8 cellular contexts compared by ENCODE assay signal in the genomic region with DNA sequence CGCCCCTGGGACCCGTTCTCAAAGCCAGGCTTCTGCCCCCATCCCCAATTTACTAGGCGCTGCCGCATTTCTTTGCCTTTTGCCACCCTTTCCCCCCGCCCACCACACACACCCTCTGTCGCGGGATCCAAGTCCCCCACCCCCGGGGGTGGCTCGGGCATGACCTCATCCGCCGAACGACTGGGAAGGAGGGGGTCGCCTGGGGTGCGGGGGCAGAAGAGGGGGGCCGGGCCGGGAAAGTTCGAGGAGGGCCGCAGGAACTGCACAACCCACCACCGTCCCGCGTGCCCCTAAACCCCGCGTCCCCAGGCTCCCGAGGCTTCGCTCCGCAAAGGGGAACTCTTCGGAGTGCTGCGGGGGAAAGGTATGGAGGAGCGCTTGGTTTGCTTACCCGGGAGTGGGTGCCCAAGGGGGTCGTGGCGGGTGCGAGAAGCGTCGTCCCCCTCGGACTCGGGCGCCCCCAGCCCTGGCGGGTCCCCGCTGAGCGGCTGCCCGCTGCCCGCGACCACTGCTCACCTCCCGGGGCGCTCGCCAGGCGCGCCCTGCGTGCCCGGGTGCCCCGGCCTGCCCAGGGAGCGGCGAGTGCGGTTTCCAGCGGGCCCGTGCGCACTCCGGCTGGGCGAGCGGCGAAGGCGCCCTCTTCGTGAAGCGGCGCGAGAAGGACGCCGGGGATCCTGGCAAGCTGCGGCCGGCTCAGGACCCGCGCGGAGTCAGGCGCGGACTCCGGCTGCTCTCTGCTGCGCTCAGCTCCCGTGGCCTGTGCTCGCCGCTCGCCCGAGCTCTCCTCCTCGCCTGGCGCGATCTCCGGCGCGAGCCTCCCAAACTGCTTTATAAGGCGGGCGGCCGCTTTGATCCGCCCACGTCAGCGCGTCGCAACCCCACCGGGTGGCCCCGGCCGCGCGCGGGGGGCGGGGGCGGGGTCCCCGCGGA. TPM values are rescaled to one million over a fixed set of nuclear protein-coding genes. Genes with fewer than 3 reads are reported as not detected.
DNase-seq lines count a peak whose midpoint lies in the region; ATAC-seq and FAIRE-seq lines count a peak whose summit lies in the region.

No MANE protein-coding gene starts in this region.

- WGBS in mesodermal cell (ENCODE audit: insufficient coverage in 2 of 2), 2 experiments: 1% methylated on average over 78 to 85 of the region's 107 CpGs
- under 1% methylated on average over 107 of the region's 107 CpGs for WGBS in urinary bladder

- peaks cover 8% of the 10 kb centered on the region for H3K27me3 ChIP-seq in CD4-positive, CD25-positive, alpha-beta regulatory T cell (ENCODE audit: control insufficient read depth, insufficient read depth, low read length)

- H3K27ac ChIP-seq in CD4-positive, CD25-positive, alpha-beta regulatory T cell (ENCODE audit: insufficient read depth, low read length, poor library complexity, severe bottlenecking): no peak overlapping the region
- H3K27ac ChIP-seq in mesodermal cell (ENCODE audit: low read depth, low read length, severe bottlenecking) (no peak overlapping the region), urinary bladder (ENCODE audit: low read depth) (no peak overlapping the region)

- H3K27me3 Mint-ChIP-seq in CD4-positive, CD25-positive, alpha-beta regulatory T cell: peaks cover 59% of the 10 kb centered on the region
- peaks cover 28% of the 10 kb centered on the region for H3K27me3 Mint-ChIP-seq in T-helper 17 cell

- peak overlapping the region; percentile 32 to 85 (median 68) for H3K4me3 Mint-ChIP-seq in CD4-positive, CD25-positive, alpha-beta regulatory T cell
- H3K4me3 Mint-ChIP-seq in T-helper 17 cell: peak overlapping the region; percentile 90

- H3K4me1 Mint-ChIP-seq in CD4-positive, CD25-positive, alpha-beta regulatory T cell: peaks cover 0 to 23% (median 11%) of the 10 kb centered on the region in 4 donors
- H3K4me1 Mint-ChIP-seq in T-helper 17 cell: peaks cover 15% of the 10 kb centered on the region

- H3K9me3 Mint-ChIP-seq in CD4-positive, CD25-positive, alpha-beta regulatory T cell: peaks cover 0 to 3% (median 0%) of the 10 kb centered on the region in 7 donors

- peaks cover 54% of the 10 kb centered on the region for H3K4me1 ChIP-seq in CD4-positive, CD25-positive, alpha-beta regulatory T cell (ENCODE audit: control insufficient read depth, insufficient read depth, low read length, poor library complexity, severe bottlenecking)
- H3K4me1 ChIP-seq in mesodermal cell (ENCODE audit: control insufficient read depth, insufficient read depth, low read length, poor library complexity, severe bottlenecking) (peaks cover 16% of the 10 kb centered on the region), urinary bladder (ENCODE audit: insufficient read depth) (no peaks in the 10 kb centered on the region)

- H3K36me3 ChIP-seq in CD4-positive, CD25-positive, alpha-beta regulatory T cell (ENCODE audit: control insufficient read depth, insufficient read depth, low read length): no peaks in the 10 kb centered on the region
- H3K36me3 ChIP-seq in mesodermal cell (ENCODE audit: control insufficient read depth, insufficient read depth, low read length) (no peaks in the 10 kb centered on the region), urinary bladder (ENCODE audit: insufficient read depth) (no peaks in the 10 kb centered on the region)

- peak in 2 of 3 donors; percentile 26 to 39 for DNase-seq in CD4-positive, CD25-positive, alpha-beta regulatory T cell
- DNase-seq in HTR-8/SVneo (ENCODE audit: insufficient read length, low spot score) (peak; percentile 71), T-helper 17 cell (no peak)
- DNase-seq in effector CD8-positive, alpha-beta T cell (lab: John Stamatoyannopoulos, UW): peak; percentile 30

- no peak overlapping the region for H3K4me3 ChIP-seq in CD4-positive, CD25-positive, alpha-beta regulatory T cell (ENCODE audit: low read depth, low read length)
- H3K4me3 ChIP-seq in mesodermal cell (ENCODE audit: extremely low read depth, insufficient read depth, low read length, poor library complexity, severe bottlenecking) (peak overlapping the region; percentile 58), urinary bladder (ENCODE audit: low read depth, low read length) (peak overlapping the region; percentile 58)

- H3K36me3 Mint-ChIP-seq in CD4-positive, CD25-positive, alpha-beta regulatory T cell: no peaks in the 10 kb centered on the region
- H3K36me3 Mint-ChIP-seq in T-helper 17 cell (ENCODE audit: low read depth): no peaks in the 10 kb centered on the region

- peak; percentile 85 for FAIRE-seq in HTR-8/SVneo (lab: Jason Lieb, UNC)

- ATAC-seq in CD4-positive, CD25-positive, alpha-beta regulatory T cell (ENCODE audit: low read depth in 2 of 2): peak; percentile 9 to 19
- ATAC-seq in T-helper 17 cell (peak; percentile 22), HG03342 (IDR thresholded peaks at IDR 0.05; ENCODE audit: unreplicated experiment) (no peak), GM18519 (IDR thresholded peaks at IDR 0.05; ENCODE audit: low FRiP score, unreplicated experiment) (no peak)

- no peaks in the 10 kb centered on the region for H3K9me3 ChIP-seq in CD4-positive, CD25-positive, alpha-beta regulatory T cell (ENCODE audit: control insufficient read depth in 2 of 2, low read length in 2 of 2)
- H3K9me3 ChIP-seq in T-helper 17 cell (ENCODE audit: control insufficient read depth, low read length, poor library complexity, severe bottlenecking) (no peaks in the 10 kb centered on the region), mesodermal cell (ENCODE audit: control insufficient read depth, low read length) (no peaks in the 10 kb centered on the region)

- no peak overlapping the region for H3K27ac Mint-ChIP-seq in CD4-positive, CD25-positive, alpha-beta regulatory T cell
- no peak overlapping the region for H3K27ac Mint-ChIP-seq in T-helper 17 cell

RNA-seq across cellular contexts. Expression of gene WNT11, which starts 3.9 kb away (rescaled TPM):
- not detected for total RNA-seq in CD4-positive, CD25-positive, alpha-beta regulatory T cell
- 1 to 10 TPM in 1 of 4 donors, under 1 TPM in 1, not detected in 2; 0.43 to 1.2 TPM for polyA plus RNA-seq in CD4-positive, CD25-positive, alpha-beta regulatory T cell
- total RNA-seq in T-helper 17 cell (1 to 10 TPM in 1 of 2 donors, under 1 TPM in 1; 0.57 to 2.1 TPM), urinary bladder (6.3 TPM)
- polyA plus RNA-seq in mesodermal cell (2013, experiment 1 of 2): 11.6 TPM
- polyA plus RNA-seq in mesodermal cell (2013, experiment 2 of 2): 11.3 TPM
- 18.9 TPM for polyA plus RNA-seq in urinary bladder

Comparison
In these comparisons a context has a peak if more than half of its experiments do, and no peak if none do; other contexts are left out.
1. ATAC-seq: peak in CD4-positive, CD25-positive, alpha-beta regulatory T cell (2 of 2) and T-helper 17 cell (single experiment); none in HG03342 (single experiment) and GM18519 (single experiment).
2. DNase-seq: peak in CD4-positive, CD25-positive, alpha-beta regulatory T cell (2 of 3), HTR-8/SVneo (single experiment) and effector CD8-positive, alpha-beta T cell (single experiment); none in T-helper 17 cell (0 of 3).